In genomic region chrX:43703211-43703791, GRCh38 we compare ENCODE assay signal across 11 cellular contexts. TPM values are rescaled to one million over a fixed set of nuclear protein-coding genes. Genes with fewer than 3 reads are reported as not detected.
DNase-seq lines count a peak whose midpoint lies in the region; ATAC-seq, FAIRE-seq and TF ChIP-seq lines count a peak whose summit lies in the region.
"Had no signal": no experiment of that assay in that cellular context is flagged by ENCODE, and none has a peak within 500 bp of the region (broad histone marks: within the 10 kb centered on the region; RNA-seq: fewer than 3 reads in every experiment).

No MANE protein-coding gene starts in this region.

- ATAC-seq in lower lobe of right lung (peak; percentile 52 to 63), HG03196 (IDR thresholded peaks at IDR 0.05; ENCODE audit: unreplicated experiment) (no peak), GM18870 (IDR thresholded peaks at IDR 0.05; ENCODE audit: unreplicated experiment) (no peak), GM21786 (IDR thresholded peaks at IDR 0.05; ENCODE audit: unreplicated experiment) (no peak)

- FAIRE-seq in urothelium cell line (lab: Jason Lieb, UNC): no peak

- H3K36me3 ChIP-seq in lower lobe of right lung: no peaks in the 10 kb centered on the region

- DNase-seq in NCI-H460 (ENCODE audit: extremely low read depth, low read depth) (peak; percentile 13), epithelial cell of prostate (ENCODE audit: low read depth, low spot score) (no peak), lower lobe of right lung (no peak), urothelium cell line (ENCODE audit: low spot score) (peak; percentile 21)
- DNase-seq: activated effector memory CD4-positive, alpha-beta T cell treated with anti-CD3 and anti-CD28 coated beads, Interleukin-2, amount 50 U/mL, for 16 hours; head of caudate nucleus; NCI-H526 treated with DMSO at 0.1 percent for 48 hours; T1000 had no signal

- no peak for TF ChIP-seq CTCF in lower lobe of right lung (IDR thresholded peaks at IDR 0.05)

- H3K4me3 ChIP-seq in lower lobe of right lung: no peak overlapping the region

- H3K27me3 ChIP-seq in lower lobe of right lung (ENCODE audit: low read depth): no peaks in the 10 kb centered on the region

- H3K4me1 ChIP-seq in lower lobe of right lung: peaks cover 57% of the 10 kb centered on the region

- intact Hi-C loops in lower lobe of right lung (cut with DNase I): no loop called here

- H3K27ac ChIP-seq in epithelial cell of prostate (peak overlapping the region; percentile 29), lower lobe of right lung (peak overlapping the region; percentile 74)

- no peaks in the 10 kb centered on the region for H3K9me3 ChIP-seq in lower lobe of right lung

RNA-seq across cellular contexts. Expression of gene MAOA, which starts 47.2 kb away (rescaled TPM):
- total RNA-seq in NCI-H460 (2014; rRNA removed; shearing (Covaris generic)): 17.6 and 18.2 TPM in 2 replicates
- polyA plus RNA-seq in NCI-H460 (2014; cell fraction: nucleus; rRNA removed): 5.4 and 9.0 TPM in 2 replicates
- total RNA-seq in lower lobe of right lung: 159 TPM

Comparison
In these comparisons a context has a peak if more than half of its experiments do, and no peak if none do; other contexts are left out.
1. DNase-seq: peak in NCI-H460 (single experiment) and urothelium cell line (single experiment); none in epithelial cell of prostate (single experiment) and lower lobe of right lung (single experiment).
2. ATAC-seq: peak in lower lobe of right lung (2 of 2); none in HG03196 (single experiment), GM18870 (single experiment) and GM21786 (single experiment).